14 cellular contexts compared by ENCODE assay signal in genomic region chr20:46365483-46366215, GRCh38. TPM values are rescaled to one million over a fixed set of nuclear protein-coding genes. Genes with fewer than 3 reads are reported as not detected.
DNase-seq lines count a peak whose midpoint lies in the region; ATAC-seq and TF ChIP-seq lines count a peak whose summit lies in the region.
"Had no signal": no experiment of that assay in that cellular context is flagged by ENCODE, and none has a peak within 500 bp of the region (broad histone marks: within the 10 kb centered on the region; RNA-seq: fewer than 3 reads in every experiment).

No MANE protein-coding gene starts in this region.

- H3K9me3 Mint-ChIP-seq in CD4-positive, CD25-positive, alpha-beta regulatory T cell = no peaks in the 10 kb centered on the region
- H3K9me3 Mint-ChIP-seq in IgD-negative memory B cell (no peaks in the 10 kb centered on the region), nephron progenitor cell (no peaks in the 10 kb centered on the region)

- H3K4me3 Mint-ChIP-seq in CD4-positive, CD25-positive, alpha-beta regulatory T cell = peak overlapping the region; percentile 91 to 96 (median 95)
- H3K4me3 Mint-ChIP-seq in IgD-negative memory B cell (peak overlapping the region in 2 of 4 donors; percentile 95), nephron progenitor cell (peak overlapping the region; percentile 93)

- peaks cover 48% of the 10 kb centered on the region for H3K36me3 ChIP-seq in CD4-positive, CD25-positive, alpha-beta regulatory T cell (ENCODE audit: control insufficient read depth, insufficient read depth, low read length)

- TF ChIP-seq CTCF in nephron progenitor cell (IDR thresholded peaks at IDR 0.05) = no peak

- peak overlapping the region; percentile 100 for H3K27ac ChIP-seq in CD4-positive, CD25-positive, alpha-beta regulatory T cell (ENCODE audit: insufficient read depth, low read length, poor library complexity, severe bottlenecking)
- H3K27ac ChIP-seq in angular gyrus (ENCODE audit: low read depth, low read length) = peak overlapping the region; percentile 22

- peak in 2 of 3 donors; percentile 19 to 26 for DNase-seq in CD4-positive, CD25-positive, alpha-beta regulatory T cell
- DNase-seq in nephron progenitor cell (no peak), SK-N-DZ (ENCODE audit: low spot score) (no peak), NCI-H2081 treated with DMSO at 0.1 percent for 48 hours (lab: John Stamatoyannopoulos, UW) (no peak), OCI-M1 (lab: John Stamatoyannopoulos, UW) (no peak)
- DNase-seq: KBM-7, kidney glomerular epithelial cell, small intestine had no signal

- H3K4me3 ChIP-seq in CD4-positive, CD25-positive, alpha-beta regulatory T cell (ENCODE audit: low read depth, low read length) = peak overlapping the region; percentile 0

- no peaks in the 10 kb centered on the region for H3K27me3 ChIP-seq in CD4-positive, CD25-positive, alpha-beta regulatory T cell (ENCODE audit: control insufficient read depth, insufficient read depth, low read length)
- H3K27me3 ChIP-seq: breast epithelium had no signal

- peaks cover 52% of the 10 kb centered on the region for H3K4me1 ChIP-seq in CD4-positive, CD25-positive, alpha-beta regulatory T cell (ENCODE audit: control insufficient read depth, insufficient read depth, low read length, poor library complexity, severe bottlenecking)

- ATAC-seq in CD4-positive, CD25-positive, alpha-beta regulatory T cell (ENCODE audit: low read depth in 2 of 2) = no peak
- no peak for ATAC-seq in GM18505 (IDR thresholded peaks at IDR 0.05; ENCODE audit: unreplicated experiment)

- H3K9me3 ChIP-seq in CD4-positive, CD25-positive, alpha-beta regulatory T cell (ENCODE audit: control insufficient read depth in 2 of 2, low read length in 2 of 2) = no peaks in the 10 kb centered on the region
- H3K9me3 ChIP-seq: breast epithelium, thoracic aorta had no signal

- no peak for TF ChIP-seq POLR2A in GM18505 (IDR thresholded peaks at IDR 0.05; ENCODE audit: borderline replicate concordance, extremely low read depth, insufficient read depth, insufficient read length)

- peaks cover 4% of the 10 kb centered on the region for H3K27me3 Mint-ChIP-seq in CD4-positive, CD25-positive, alpha-beta regulatory T cell
- H3K27me3 Mint-ChIP-seq in IgD-negative memory B cell (no peaks in the 10 kb centered on the region), nephron progenitor cell (ENCODE audit: low read depth, poor library complexity) (no peaks in the 10 kb centered on the region)

- H3K27ac Mint-ChIP-seq in CD4-positive, CD25-positive, alpha-beta regulatory T cell = peak overlapping the region; percentile 43 to 98 (median 89)
- peak overlapping the region in 2 of 3 donors; percentile 41 to 92 for H3K27ac Mint-ChIP-seq in IgD-negative memory B cell
- H3K27ac Mint-ChIP-seq in nephron progenitor cell = no peak overlapping the region

- H3K4me1 Mint-ChIP-seq in CD4-positive, CD25-positive, alpha-beta regulatory T cell = peaks cover 19 to 68% (median 54%) of the 10 kb centered on the region in 4 donors
- H3K4me1 Mint-ChIP-seq in IgD-negative memory B cell (peaks cover 26 to 38% (median 37%) of the 10 kb centered on the region in 3 donors), nephron progenitor cell (peaks cover 32% of the 10 kb centered on the region)

- peaks cover 45% of the 10 kb centered on the region for H3K36me3 Mint-ChIP-seq in CD4-positive, CD25-positive, alpha-beta regulatory T cell
- H3K36me3 Mint-ChIP-seq in IgD-negative memory B cell = peaks cover 10% of the 10 kb centered on the region
- peaks cover 40% of the 10 kb centered on the region for H3K36me3 Mint-ChIP-seq in nephron progenitor cell (ENCODE audit: low read depth)

RNA-seq across cellular contexts. Expression of gene ELMO2, which starts 40.8 kb away (rescaled TPM):
- 84.9 TPM for total RNA-seq in CD4-positive, CD25-positive, alpha-beta regulatory T cell
- polyA plus RNA-seq in CD4-positive, CD25-positive, alpha-beta regulatory T cell = 10 to 100 TPM; 37.7 to 56.1 (median 43.5) TPM
- 29.1 TPM for polyA plus RNA-seq in IgD-negative memory B cell
- polyA plus RNA-seq in SK-N-DZ (2014; cell fraction: cytosol; rRNA removed) = 36.8 and 43.4 TPM in 2 replicates
- polyA plus RNA-seq in SK-N-DZ (2014; cell fraction: nucleus; rRNA removed) = 54.2 and 54.6 TPM in 2 replicates

RNA-seq across cellular contexts. Expression of gene CDH22, which starts 57.4 kb away (rescaled TPM):
- total RNA-seq in CD4-positive, CD25-positive, alpha-beta regulatory T cell = not detected
- polyA plus RNA-seq in CD4-positive, CD25-positive, alpha-beta regulatory T cell = not detected
- polyA plus RNA-seq in IgD-negative memory B cell = not detected
- polyA plus RNA-seq in SK-N-DZ (2014; cell fraction: cytosol; rRNA removed) = 0.14 TPM in 1 of 2 replicates, not detected in the other
- not detected in 2 replicates for polyA plus RNA-seq in SK-N-DZ (2014; cell fraction: nucleus; rRNA removed)
- total RNA-seq: endothelial cell of umbilical vein, thoracic aorta had no signal
- polyA plus RNA-seq: endothelial cell of umbilical vein had no signal

Comparison
In these comparisons a context has a peak if more than half of its experiments do, and no peak if none do; other contexts are left out.
1. DNase-seq: peak in CD4-positive, CD25-positive, alpha-beta regulatory T cell (2 of 3); none in nephron progenitor cell (single experiment), SK-N-DZ (single experiment), NCI-H2081 treated with DMSO at 0.1 percent for 48 hours (single experiment) and OCI-M1 (single experiment).